In genomic region chr15:84987949-84988624, GRCh38 we compare ENCODE assay signal across 14 cellular contexts. TPM values are rescaled to one million over a fixed set of nuclear protein-coding genes. Genes with fewer than 3 reads are reported as not detected.
DNase-seq lines count a peak whose midpoint lies in the region; ATAC-seq and TF ChIP-seq lines count a peak whose summit lies in the region.
"Had no signal": no experiment of that assay in that cellular context is flagged by ENCODE, and none has a peak within 500 bp of the region (broad histone marks: within the 10 kb centered on the region; RNA-seq: fewer than 3 reads in every experiment).

No MANE protein-coding gene starts in this region.

- no peaks in the 10 kb centered on the region for H3K27me3 ChIP-seq in CD4-positive, alpha-beta T cell (ENCODE audit: control insufficient read depth, insufficient read depth, low read length)
- H3K27me3 ChIP-seq: gastrocnemius medialis, right lobe of liver, SJSA1 had no signal

- no peak for DNase-seq in CD4-positive, alpha-beta T cell
- DNase-seq in activated naive CD8-positive, alpha-beta T cell treated with anti-CD3 and anti-CD28 coated beads, Interleukin-2, amount 50 U/mL, for 24 hours: no peak
- DNase-seq in AG08396 (ENCODE audit: low spot score) (no peak), NCI-H2196 treated with DMSO at 0.1 percent for 48 hours (lab: John Stamatoyannopoulos, UW; ENCODE audit: unreplicated experiment) (no peak)
- DNase-seq: endodermal cell, gastrocnemius medialis, natural killer cell, NCI-H1417, right lobe of liver, substantia nigra had no signal

- peak overlapping the region; percentile 68 for H3K4me3 Mint-ChIP-seq in CD4-positive, alpha-beta T cell
- H3K4me3 Mint-ChIP-seq in activated naive CD8-positive, alpha-beta T cell treated with anti-CD3 and anti-CD28 coated beads, Interleukin-2, amount 50 U/mL, for 24 hours: no peak overlapping the region
- H3K4me3 Mint-ChIP-seq: endodermal cell, natural killer cell had no signal

- intact Hi-C loops in CD4-positive, alpha-beta T cell (cut with DNase I, micrococcal nuclease): loop anchor here (5.0 to 10.0 kb wide), 3 partner anchors 54 to 386 kb away; partner anchors contain the start of gene ZSCAN2 (in 1 of the 2)

- no peaks in the 10 kb centered on the region for H3K27me3 Mint-ChIP-seq in CD4-positive, alpha-beta T cell
- H3K27me3 Mint-ChIP-seq in activated naive CD8-positive, alpha-beta T cell treated with anti-CD3 and anti-CD28 coated beads, Interleukin-2, amount 50 U/mL, for 24 hours: no peaks in the 10 kb centered on the region

- H3K27ac Mint-ChIP-seq in CD4-positive, alpha-beta T cell: peak overlapping the region; percentile 86
- peak overlapping the region; percentile 36 for H3K27ac Mint-ChIP-seq in activated naive CD8-positive, alpha-beta T cell treated with anti-CD3 and anti-CD28 coated beads, Interleukin-2, amount 50 U/mL, for 24 hours
- H3K27ac Mint-ChIP-seq: endodermal cell, natural killer cell had no signal

- peaks cover 82% of the 10 kb centered on the region for H3K4me1 Mint-ChIP-seq in CD4-positive, alpha-beta T cell (ENCODE audit: low read depth)
- peaks cover 87% of the 10 kb centered on the region for H3K4me1 Mint-ChIP-seq in activated naive CD8-positive, alpha-beta T cell treated with anti-CD3 and anti-CD28 coated beads, Interleukin-2, amount 50 U/mL, for 24 hours

- peak; percentile 54 for ATAC-seq in CD4-positive, alpha-beta T cell (ENCODE audit: poor library complexity)
- peak; percentile 49 for ATAC-seq in GM19035 (IDR thresholded peaks at IDR 0.05; ENCODE audit: unreplicated experiment)
- peak; percentile 47 for ATAC-seq in HG03432 (IDR thresholded peaks at IDR 0.05; ENCODE audit: unreplicated experiment)
- ATAC-seq in activated naive CD8-positive, alpha-beta T cell treated with anti-CD3 and anti-CD28 coated beads, Interleukin-2, amount 50 U/mL, for 24 hours: no peak
- ATAC-seq in HG03135 (IDR thresholded peaks at IDR 0.05; ENCODE audit: unreplicated experiment): no peak
- ATAC-seq: gastrocnemius medialis, natural killer cell, right lobe of liver had no signal

- POLR2A ChIA-PET in CD4-positive, alpha-beta T cell (lab: Charles Lee): interaction anchor here (0.9 to 2.5 kb wide), 11 partner anchors 8 to 334 kb away, joined by 3 to 18 read pairs (median 3); partner anchors contain the start of genes PDE8A and WDR73

- CTCF ChIA-PET in CD4-positive, alpha-beta T cell (lab: Charles Lee): interaction anchor here (1.4 to 1.6 kb wide), 2 partner anchors 23 to 33 kb away, joined by 4 to 9 read pairs; no protein-coding TSS in a partner anchor

- no peak overlapping the region for H3K27ac ChIP-seq in CD4-positive, alpha-beta T cell (ENCODE audit: low read depth, low read length)
- H3K27ac ChIP-seq: right lobe of liver, SJSA1 had no signal

- no peaks in the 10 kb centered on the region for H3K9me3 ChIP-seq in CD4-positive, alpha-beta T cell (ENCODE audit: control insufficient read depth, low read length)
- H3K9me3 ChIP-seq: gastrocnemius medialis, right lobe of liver, SJSA1 had no signal

- TF ChIP-seq CTCF in CD4-positive, alpha-beta T cell (IDR thresholded peaks at IDR 0.05): no peak

- peaks cover under 1% of the 10 kb centered on the region for H3K36me3 Mint-ChIP-seq in CD4-positive, alpha-beta T cell (ENCODE audit: low read depth)
- peaks cover 1% of the 10 kb centered on the region for H3K36me3 Mint-ChIP-seq in activated naive CD8-positive, alpha-beta T cell treated with anti-CD3 and anti-CD28 coated beads, Interleukin-2, amount 50 U/mL, for 24 hours (ENCODE audit: low read depth)
- H3K36me3 Mint-ChIP-seq: natural killer cell had no signal

- H3K9me3 Mint-ChIP-seq in CD4-positive, alpha-beta T cell: no peaks in the 10 kb centered on the region
- no peaks in the 10 kb centered on the region for H3K9me3 Mint-ChIP-seq in activated naive CD8-positive, alpha-beta T cell treated with anti-CD3 and anti-CD28 coated beads, Interleukin-2, amount 50 U/mL, for 24 hours
- H3K9me3 Mint-ChIP-seq: endodermal cell, natural killer cell had no signal

RNA-seq across cellular contexts. Expression of gene PDE8A, which starts 6.4 kb away (rescaled TPM):
- 10 to 100 TPM; 29.8 to 34.3 TPM for total RNA-seq in CD4-positive, alpha-beta T cell

Comparison
In these comparisons a context has a peak if more than half of its experiments do, and no peak if none do; other contexts are left out.
1. ATAC-seq: peak in CD4-positive, alpha-beta T cell (single experiment), GM19035 (single experiment) and HG03432 (single experiment); none in activated naive CD8-positive, alpha-beta T cell treated with anti-CD3 and anti-CD28 coated beads, Interleukin-2, amount 50 U/mL, for 24 hours (single experiment) and HG03135 (single experiment).